Comparison of ENCODE assay signal across 7 cellular contexts in genomic region chr12:57476993-57477709, GRCh38. TPM values are rescaled to one million over a fixed set of nuclear protein-coding genes. Genes with fewer than 3 reads are reported as not detected.
DNase-seq lines count a peak whose midpoint lies in the region; ATAC-seq and TF ChIP-seq lines count a peak whose summit lies in the region.
"Had no signal": no experiment of that assay in that cellular context is flagged by ENCODE, and none has a peak within 500 bp of the region (broad histone marks: within the 10 kb centered on the region; RNA-seq: fewer than 3 reads in every experiment).

No MANE protein-coding gene starts in this region.

- H3K4me3 Mint-ChIP-seq in activated T-cell treated with anti-CD3 and anti-CD28 coated beads, Interleukin-2, amount 50 U/mL, for 72 hours: peak overlapping the region; percentile 97 to 98
- H3K4me3 Mint-ChIP-seq in dendritic cell treated with granulocyte-macrophage colony-stimulating factor and Interleukin-4, amounts not matched to agents 40 ng/mL and 50 ng/mL, for 4 days: peak overlapping the region; percentile 96

- peaks cover 79% of the 10 kb centered on the region for H3K4me1 Mint-ChIP-seq in activated T-cell treated with anti-CD3 and anti-CD28 coated beads, Interleukin-2, amount 50 U/mL, for 72 hours (ENCODE audit: low read depth)
- H3K4me1 Mint-ChIP-seq in dendritic cell treated with granulocyte-macrophage colony-stimulating factor and Interleukin-4, amounts not matched to agents 40 ng/mL and 50 ng/mL, for 4 days (ENCODE audit: low read depth): peaks cover 84% of the 10 kb centered on the region

- intact Hi-C loops in dendritic cell treated with granulocyte-macrophage colony-stimulating factor and Interleukin-4, amounts not matched to agents 40 ng/mL and 50 ng/mL, for 4 days (cut with micrococcal nuclease): loop anchor here (1.0 to 2.0 kb wide), 2 partner anchors 18 to 46 kb away; partner anchors contain the start of gene GLI1

- no peak for ATAC-seq in activated T-cell treated with anti-CD3 and anti-CD28 coated beads, Interleukin-2, amount 50 U/mL, for 72 hours (replicated peaks in 1 of 2)
- no peak for ATAC-seq in SK-N-SH treated with all-trans-retinoic acid at 6 μM for 48 hours

- H3K27me3 Mint-ChIP-seq in activated T-cell treated with anti-CD3 and anti-CD28 coated beads, Interleukin-2, amount 50 U/mL, for 72 hours (ENCODE audit: low read depth): no peaks in the 10 kb centered on the region
- H3K27me3 Mint-ChIP-seq in dendritic cell treated with granulocyte-macrophage colony-stimulating factor and Interleukin-4, amounts not matched to agents 40 ng/mL and 50 ng/mL, for 4 days: no peaks in the 10 kb centered on the region

- H3K36me3 Mint-ChIP-seq in activated T-cell treated with anti-CD3 and anti-CD28 coated beads, Interleukin-2, amount 50 U/mL, for 72 hours (ENCODE audit: insufficient read depth in 2 of 2): peaks cover 20 to 33% of the 10 kb centered on the region in 2 donors
- H3K36me3 Mint-ChIP-seq in dendritic cell treated with granulocyte-macrophage colony-stimulating factor and Interleukin-4, amounts not matched to agents 40 ng/mL and 50 ng/mL, for 4 days (ENCODE audit: low read depth): peaks cover 57% of the 10 kb centered on the region

- no peak for DNase-seq in activated T-cell treated with anti-CD3 and anti-CD28 coated beads, Interleukin-2, amount 50 U/mL, for 72 hours
- DNase-seq in activated T-cell treated with anti-CD3 and anti-CD28 coated beads for 4 hours (no peak), substantia nigra (lab: John Stamatoyannopoulos, UW) (no peak), cerebellar cortex (ENCODE audit: low spot score) (no peak)
- DNase-seq: glutamatergic neuron had no signal

- peak overlapping the region; percentile 45 for H3K27ac ChIP-seq in substantia nigra (ENCODE audit: low read depth, low read length, poor library complexity, severe bottlenecking)

- H3K9me3 Mint-ChIP-seq in activated T-cell treated with anti-CD3 and anti-CD28 coated beads, Interleukin-2, amount 50 U/mL, for 72 hours: no peaks in the 10 kb centered on the region
- no peaks in the 10 kb centered on the region for H3K9me3 Mint-ChIP-seq in dendritic cell treated with granulocyte-macrophage colony-stimulating factor and Interleukin-4, amounts not matched to agents 40 ng/mL and 50 ng/mL, for 4 days

- peak overlapping the region; percentile 95 for H3K27ac Mint-ChIP-seq in activated T-cell treated with anti-CD3 and anti-CD28 coated beads, Interleukin-2, amount 50 U/mL, for 72 hours
- peak overlapping the region; percentile 97 for H3K27ac Mint-ChIP-seq in dendritic cell treated with granulocyte-macrophage colony-stimulating factor and Interleukin-4, amounts not matched to agents 40 ng/mL and 50 ng/mL, for 4 days

TF ChIP-seq in SK-N-SH treated with all-trans-retinoic acid at 6 μM for 48 hours, 23 proteins besides CTCF, POLR2A, EP300 and RAD21:
- TF ChIP-seq ZNF565 (CRISPR knock-in tag; conservative IDR thresholded peaks at IDR 0.05; ENCODE audit: low read depth): no peak
- no peak for TF ChIP-seq ZFP3 (CRISPR knock-in tag; IDR thresholded peaks at IDR 0.05)
- TF ChIP-seq PATZ1 (CRISPR knock-in tag; IDR thresholded peaks at IDR 0.05; ENCODE audit: borderline replicate concordance): no peak
- no peak for TF ChIP-seq ISL1 (CRISPR knock-in tag; IDR thresholded peaks at IDR 0.05)
- no peak for TF ChIP-seq ARNTL (CRISPR knock-in tag; IDR thresholded peaks at IDR 0.05; ENCODE audit: borderline replicate concordance, low read depth)
- no peak for TF ChIP-seq ZFP30 (CRISPR knock-in tag; IDR thresholded peaks at IDR 0.05)
- TF ChIP-seq OSR1 (CRISPR knock-in tag; IDR thresholded peaks at IDR 0.05): no peak
- TF ChIP-seq ESRRG (CRISPR knock-in tag; IDR thresholded peaks at IDR 0.05): no peak
- no peak for TF ChIP-seq PPARA (CRISPR knock-in tag; IDR thresholded peaks at IDR 0.05; ENCODE audit: borderline replicate concordance)
- TF ChIP-seq RARB (CRISPR knock-in tag; IDR thresholded peaks at IDR 0.05): no peak
- TF ChIP-seq, protein P1, sequence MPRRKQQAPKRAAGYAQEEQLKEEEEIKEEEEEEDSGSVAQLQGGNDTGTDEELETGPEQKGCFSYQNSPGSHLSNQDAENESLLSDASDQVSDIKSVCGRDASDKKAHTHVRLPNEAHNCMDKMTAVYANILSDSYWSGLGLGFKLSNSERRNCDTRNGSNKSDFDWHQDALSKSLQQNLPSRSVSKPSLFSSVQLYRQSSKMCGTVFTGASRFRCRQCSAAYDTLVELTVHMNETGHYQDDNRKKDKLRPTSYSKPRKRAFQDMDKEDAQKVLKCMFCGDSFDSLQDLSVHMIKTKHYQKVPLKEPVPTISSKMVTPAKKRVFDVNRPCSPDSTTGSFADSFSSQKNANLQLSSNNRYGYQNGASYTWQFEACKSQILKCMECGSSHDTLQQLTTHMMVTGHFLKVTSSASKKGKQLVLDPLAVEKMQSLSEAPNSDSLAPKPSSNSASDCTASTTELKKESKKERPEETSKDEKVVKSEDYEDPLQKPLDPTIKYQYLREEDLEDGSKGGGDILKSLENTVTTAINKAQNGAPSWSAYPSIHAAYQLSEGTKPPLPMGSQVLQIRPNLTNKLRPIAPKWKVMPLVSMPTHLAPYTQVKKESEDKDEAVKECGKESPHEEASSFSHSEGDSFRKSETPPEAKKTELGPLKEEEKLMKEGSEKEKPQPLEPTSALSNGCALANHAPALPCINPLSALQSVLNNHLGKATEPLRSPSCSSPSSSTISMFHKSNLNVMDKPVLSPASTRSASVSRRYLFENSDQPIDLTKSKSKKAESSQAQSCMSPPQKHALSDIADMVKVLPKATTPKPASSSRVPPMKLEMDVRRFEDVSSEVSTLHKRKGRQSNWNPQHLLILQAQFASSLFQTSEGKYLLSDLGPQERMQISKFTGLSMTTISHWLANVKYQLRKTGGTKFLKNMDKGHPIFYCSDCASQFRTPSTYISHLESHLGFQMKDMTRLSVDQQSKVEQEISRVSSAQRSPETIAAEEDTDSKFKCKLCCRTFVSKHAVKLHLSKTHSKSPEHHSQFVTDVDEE (CRISPR knock-in tag; IDR thresholded peaks at IDR 0.05): no peak
- no peak for TF ChIP-seq ZC3H10 (CRISPR knock-in tag; IDR thresholded peaks at IDR 0.05)
- TF ChIP-seq ZNF8 (CRISPR knock-in tag; IDR thresholded peaks at IDR 0.05): no peak
- TF ChIP-seq SNAI2 (CRISPR knock-in tag; IDR thresholded peaks at IDR 0.05): no peak

RNA-seq across cellular contexts. Expression of gene ARHGAP9, which starts 2.5 kb away (rescaled TPM):
- 100 to 1,000 TPM; 119 to 153 TPM for total RNA-seq in activated T-cell treated with anti-CD3 and anti-CD28 coated beads, Interleukin-2, amount 50 U/mL, for 72 hours

RNA-seq across cellular contexts. Expression of gene MARS1, which starts 10.7 kb away (rescaled TPM):
- 100 to 1,000 TPM; 575 to 653 TPM for total RNA-seq in activated T-cell treated with anti-CD3 and anti-CD28 coated beads, Interleukin-2, amount 50 U/mL, for 72 hours

RNA-seq across cellular contexts. Expression of gene GLI1, which starts 17.6 kb away (rescaled TPM):
- total RNA-seq in activated T-cell treated with anti-CD3 and anti-CD28 coated beads, Interleukin-2, amount 50 U/mL, for 72 hours: 1 to 10 TPM in 1 of 2 donors, under 1 TPM in 1; 0.21 to 1.3 TPM

RNA-seq across cellular contexts. Expression of gene INHBE, which starts 22.0 kb away (rescaled TPM):
- 1 to 10 TPM; 3.8 to 4.8 TPM for total RNA-seq in activated T-cell treated with anti-CD3 and anti-CD28 coated beads, Interleukin-2, amount 50 U/mL, for 72 hours

RNA-seq across cellular contexts. Expression of gene INHBC, which starts 42.6 kb away (rescaled TPM):
- total RNA-seq in activated T-cell treated with anti-CD3 and anti-CD28 coated beads, Interleukin-2, amount 50 U/mL, for 72 hours: not detected
